Comparison of ENCODE assay signal across 22 cellular contexts in genomic region chr7:15376601-15377000, GRCh38.
"Had no signal": no experiment of that assay in that cellular context is flagged by ENCODE, and none has a peak within 500 bp of the region (broad histone marks: within the 10 kb centered on the region; RNA-seq: fewer than 3 reads in every experiment).

No MANE protein-coding gene starts in this region.

- H3K9me3 Mint-ChIP-seq: type B pancreatic cell had no signal

- ATAC-seq: effector memory CD8-positive, alpha-beta T cell; gastroesophageal sphincter; left lung; lower lobe of right lung; stimulated activated effector memory CD8-positive, alpha-beta T cell treated with anti-CD3 and anti-CD28 coated beads, Interleukin-12 subunit alpha, Interleukin-12 subunit beta, amount 100 ng/mL, for 72 hours; stimulated activated naive CD8-positive, alpha-beta T cell treated with anti-CD3 and anti-CD28 coated beads, Interleukin-15, Interleukin-2, amounts not matched to agents 100 U/mL and 50 U/mL, for 24 hours had no signal

- H3K36me3 ChIP-seq: esophagus muscularis mucosa, gastroesophageal sphincter, left lung, lower lobe of right lung, right atrium auricular region, suprapubic skin, thyroid gland had no signal

- H3K4me2 ChIP-seq: smooth muscle cell had no signal

- H3K36me3 Mint-ChIP-seq: naive B cell; stimulated activated effector memory CD8-positive, alpha-beta T cell treated with anti-CD3 and anti-CD28 coated beads, Interleukin-12 subunit alpha, Interleukin-12 subunit beta, amount 100 ng/mL, for 72 hours; type B pancreatic cell had no signal

- H3K4me1 Mint-ChIP-seq: naive B cell; nephron; stimulated activated effector memory CD8-positive, alpha-beta T cell treated with anti-CD3 and anti-CD28 coated beads, Interleukin-12 subunit alpha, Interleukin-12 subunit beta, amount 100 ng/mL, for 72 hours had no signal

- H3K27me3 ChIP-seq: esophagus muscularis mucosa, gastroesophageal sphincter, left lung, right atrium auricular region, suprapubic skin, thyroid gland had no signal

- H3K4me1 ChIP-seq: esophagus muscularis mucosa, gastroesophageal sphincter, left lung, lower lobe of right lung, right atrium auricular region, suprapubic skin, thyroid gland had no signal

- H3K27me3 Mint-ChIP-seq: dendritic cell treated with granulocyte-macrophage colony-stimulating factor and Interleukin-4, amounts not matched to agents 40 ng/mL and 50 ng/mL, for 4 days; effector memory CD8-positive, alpha-beta T cell; naive B cell; type B pancreatic cell had no signal

- H3K27ac Mint-ChIP-seq: dendritic cell treated with granulocyte-macrophage colony-stimulating factor and Interleukin-4, amounts not matched to agents 40 ng/mL and 50 ng/mL, for 4 days; effector memory CD8-positive, alpha-beta T cell; naive B cell; nephron; stimulated activated effector memory CD8-positive, alpha-beta T cell treated with anti-CD3 and anti-CD28 coated beads, Interleukin-12 subunit alpha, Interleukin-12 subunit beta, amount 100 ng/mL, for 72 hours; type B pancreatic cell had no signal

- H3K9me3 ChIP-seq: left lung, lower lobe of right lung, right atrium auricular region, suprapubic skin, thyroid gland had no signal

- DNase-seq: effector memory CD8-positive, alpha-beta T cell; glutamatergic neuron; islet precursor cell; left lung; lower lobe of right lung; mesenchymal stem cell; naive B cell; posterior cingulate gyrus; stimulated activated CD4-positive, alpha-beta T cell treated with anti-CD3 and anti-CD28 coated beads, Interleukin-4, amount 100 ng/mL, for 1 hour; stimulated activated CD8-positive, alpha-beta memory T cell treated with anti-CD3 and anti-CD28 coated beads, Interleukin-4, amount 100 ng/mL, for 48 hours; stimulated activated naive CD8-positive, alpha-beta T cell treated with anti-CD3 and anti-CD28 coated beads, Interleukin-15, Interleukin-2, amounts not matched to agents 100 U/mL and 50 U/mL, for 24 hours; thyroid gland had no signal

- H3K27ac ChIP-seq: epithelial cell of prostate, esophagus muscularis mucosa, gastroesophageal sphincter, left lung, lower lobe of right lung, right atrium auricular region, suprapubic skin, thyroid gland had no signal

- H3K4me3 ChIP-seq: esophagus muscularis mucosa, gastroesophageal sphincter, left lung, lower lobe of right lung, right atrium auricular region, smooth muscle cell, suprapubic skin, thyroid gland had no signal

- H3K4me3 Mint-ChIP-seq: dendritic cell treated with granulocyte-macrophage colony-stimulating factor and Interleukin-4, amounts not matched to agents 40 ng/mL and 50 ng/mL, for 4 days; effector memory CD8-positive, alpha-beta T cell; naive B cell; nephron; stimulated activated effector memory CD8-positive, alpha-beta T cell treated with anti-CD3 and anti-CD28 coated beads, Interleukin-12 subunit alpha, Interleukin-12 subunit beta, amount 100 ng/mL, for 72 hours; type B pancreatic cell had no signal
